ENCODE assay signal across 23 cellular contexts in the genomic region with DNA sequence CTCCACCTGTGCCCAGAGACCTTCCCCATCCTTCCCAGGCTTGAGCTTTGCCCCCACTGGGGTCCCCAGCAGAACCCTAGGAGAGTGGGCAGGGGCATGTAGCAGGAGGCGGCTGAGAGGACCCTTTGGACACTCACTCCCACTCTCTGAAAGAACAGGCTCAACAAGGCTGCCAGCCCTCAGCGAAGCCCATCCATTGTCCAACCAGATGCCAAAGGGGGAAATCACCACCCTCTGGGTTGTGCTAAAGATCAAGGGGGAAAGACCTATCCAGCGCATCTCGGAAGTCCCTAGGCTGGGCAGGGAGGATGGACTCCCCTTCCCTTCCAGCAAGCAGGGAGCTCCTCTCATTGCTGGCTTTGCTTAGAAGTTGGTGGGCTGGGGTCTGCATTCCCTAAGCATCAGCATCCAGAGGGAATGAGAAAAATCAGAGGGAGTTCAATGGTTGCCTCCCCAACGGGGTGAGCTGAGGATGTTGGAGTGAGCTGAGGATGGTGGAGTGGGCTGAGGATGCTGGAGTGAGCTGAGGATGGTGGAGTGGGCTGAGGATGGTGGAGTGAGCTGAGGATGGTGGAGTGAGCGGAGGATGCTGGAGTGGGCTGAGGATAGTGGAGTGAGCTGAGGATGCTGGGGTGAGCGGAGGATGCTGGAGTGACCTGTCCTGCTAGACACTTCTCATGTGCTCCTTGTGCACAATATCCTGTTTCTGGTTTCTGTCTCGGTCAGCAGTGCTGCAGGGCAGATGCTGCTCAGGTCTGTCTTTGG. TPM values are rescaled to one million over a fixed set of nuclear protein-coding genes. Genes with fewer than 3 reads are reported as not detected.
A peak's percentile ranks its signal among the peaks of the same experiment; 100 is the strongest.
DNase-seq lines count a peak whose midpoint lies in the region; ATAC-seq and TF ChIP-seq lines count a peak whose summit lies in the region.
"Had no signal": no experiment of that assay in that cellular context is flagged by ENCODE, and none has a peak within 500 bp of the region (broad histone marks: within the 10 kb centered on the region; RNA-seq: fewer than 3 reads in every experiment).

No MANE protein-coding gene starts in this region.

- H3K27ac ChIP-seq in CD8-positive, alpha-beta T cell (ENCODE audit: low read depth, low read length): no peak overlapping the region
- H3K27ac ChIP-seq: KMS-11 had no signal

- H3K9me3 Mint-ChIP-seq in CD8-positive, alpha-beta T cell: no peaks in the 10 kb centered on the region
- H3K9me3 Mint-ChIP-seq in endothelial cell (ENCODE audit: unreplicated experiment) (no peaks in the 10 kb centered on the region), osteocyte (ENCODE audit: unreplicated experiment) (no peaks in the 10 kb centered on the region)
- H3K9me3 Mint-ChIP-seq: CD4-positive, CD25-positive, alpha-beta regulatory T cell had no signal

- H3K4me3 ChIP-seq in CD8-positive, alpha-beta T cell (ENCODE audit: low read depth, low read length): no peak overlapping the region
- no peak overlapping the region for H3K4me3 ChIP-seq in HAP-1

- POLR2A ChIA-PET in CD8-positive, alpha-beta T cell (lab: Charles Lee): no interaction called here

- in situ Hi-C loops in GM13976 (cut with MboI; ENCODE audit: low sequenced_read_pairs, unreplicated experiment): no loop called here
- in situ Hi-C loops in HAP-1 (cut with MboI; ENCODE audit: low sequenced_read_pairs): no loop called here

- H3K4me1 ChIP-seq in CD8-positive, alpha-beta T cell (ENCODE audit: insufficient read depth, low read length): peaks cover 2% of the 10 kb centered on the region
- no peaks in the 10 kb centered on the region for H3K4me1 ChIP-seq in HAP-1

- no peak for DNase-seq in CD8-positive, alpha-beta T cell
- DNase-seq in GM13976 (ENCODE audit: low spot score): peak; percentile 20
- DNase-seq in endothelial cell (ENCODE audit: low spot score): no peak
- peak; percentile 69 for DNase-seq in osteocyte (ENCODE audit: extremely low spot score, unreplicated experiment)
- no peak for DNase-seq in stimulated activated CD4-positive, alpha-beta T cell treated with anti-CD3 and anti-CD28 coated beads, Interleukin-4, amount 100 ng/mL, for 4 hours
- no peak for DNase-seq in cardiac septum (ENCODE audit: low spot score)
- DNase-seq in HAP-1 (ENCODE audit: low spot score in 2 of 2): no peak
- DNase-seq: ACHN; AML-193; CD4-positive, CD25-positive, alpha-beta regulatory T cell; GF-D8; NCI-H1417 treated with DMSO at 0.1 percent for 48 hours; NCI-H187 treated with DMSO at 0.1 percent for 48 hours; NCI-H2227 treated with DMSO at 0.1 percent for 48 hours; NCI-H526; PC-3; RPMI8226; SHP77 treated with DMSO at 0.1 percent for 48 hours had no signal

- H3K27me3 ChIP-seq in CD8-positive, alpha-beta T cell (ENCODE audit: insufficient read depth, low read length): no peaks in the 10 kb centered on the region
- H3K27me3 ChIP-seq in HAP-1 (ENCODE audit: low read depth): no peaks in the 10 kb centered on the region

- H3K27me3 Mint-ChIP-seq in CD8-positive, alpha-beta T cell (ENCODE audit: low read depth): peaks cover 9% of the 10 kb centered on the region
- H3K27me3 Mint-ChIP-seq in endothelial cell (ENCODE audit: unreplicated experiment) (peaks cover 11% of the 10 kb centered on the region), osteocyte (ENCODE audit: unreplicated experiment) (peaks cover 7% of the 10 kb centered on the region)

- no peaks in the 10 kb centered on the region for H3K9me3 ChIP-seq in CD8-positive, alpha-beta T cell (ENCODE audit: low read length)
- no peaks in the 10 kb centered on the region for H3K9me3 ChIP-seq in HAP-1
- H3K9me3 ChIP-seq: SK-N-SH had no signal

- no peaks in the 10 kb centered on the region for H3K36me3 Mint-ChIP-seq in CD8-positive, alpha-beta T cell
- H3K36me3 Mint-ChIP-seq in endothelial cell (ENCODE audit: low read depth, unreplicated experiment) (peaks cover 5% of the 10 kb centered on the region), osteocyte (ENCODE audit: unreplicated experiment) (no peaks in the 10 kb centered on the region)
- H3K36me3 Mint-ChIP-seq: CD4-positive, CD25-positive, alpha-beta regulatory T cell had no signal

- ATAC-seq in CD8-positive, alpha-beta T cell: no peak
- ATAC-seq: PC-3 had no signal

- CTCF ChIA-PET in CD8-positive, alpha-beta T cell (lab: Charles Lee): no interaction called here

- peak overlapping the region; percentile 27 for H3K27ac Mint-ChIP-seq in CD8-positive, alpha-beta T cell
- H3K27ac Mint-ChIP-seq in endothelial cell (ENCODE audit: unreplicated experiment) (no peak overlapping the region), osteocyte (ENCODE audit: unreplicated experiment) (no peak overlapping the region)
- H3K27ac Mint-ChIP-seq: CD4-positive, CD25-positive, alpha-beta regulatory T cell had no signal

- H3K4me3 Mint-ChIP-seq in CD8-positive, alpha-beta T cell: no peak overlapping the region
- peak overlapping the region; percentile 72 for H3K4me3 Mint-ChIP-seq in endothelial cell (ENCODE audit: unreplicated experiment)
- no peak overlapping the region for H3K4me3 Mint-ChIP-seq in osteocyte (ENCODE audit: unreplicated experiment)
- H3K4me3 Mint-ChIP-seq: CD4-positive, CD25-positive, alpha-beta regulatory T cell had no signal

- peaks cover 3% of the 10 kb centered on the region for H3K4me1 Mint-ChIP-seq in CD8-positive, alpha-beta T cell (ENCODE audit: low read depth)
- H3K4me1 Mint-ChIP-seq in endothelial cell (ENCODE audit: unreplicated experiment) (peaks cover under 1% of the 10 kb centered on the region), osteocyte (ENCODE audit: unreplicated experiment) (peaks cover 4% of the 10 kb centered on the region)
- H3K4me1 Mint-ChIP-seq: CD4-positive, CD25-positive, alpha-beta regulatory T cell had no signal

- H3K36me3 ChIP-seq in CD8-positive, alpha-beta T cell (ENCODE audit: insufficient read depth, low read length): no peaks in the 10 kb centered on the region
- H3K36me3 ChIP-seq in HAP-1 (replicated peaks): no peaks in the 10 kb centered on the region

- intact Hi-C loops in CD8-positive, alpha-beta T cell (cut with DNase I, micrococcal nuclease): no loop called here
- intact Hi-C loops in cardiac septum (cut with DNase I): no loop called here

- TF ChIP-seq CTCF in CD8-positive, alpha-beta T cell (IDR thresholded peaks at IDR 0.05): no peak
- TF ChIP-seq CTCF in GM13976 (IDR thresholded peaks at IDR 0.05; ENCODE audit: borderline replicate concordance, control extremely low read depth, extremely low read depth, insufficient read depth, missing control alignments) (no peak), endothelial cell (IDR thresholded peaks at IDR 0.05; ENCODE audit: unreplicated experiment) (no peak), osteocyte (IDR thresholded peaks at IDR 0.05) (no peak)

RNA-seq across cellular contexts. Expression of gene ANXA8, which starts 29.4 kb away (rescaled TPM):
- total RNA-seq in CD8-positive, alpha-beta T cell: not detected
- total RNA-seq in endothelial cell (ENCODE audit: unreplicated experiment): not detected
- not detected in 2 replicates for total RNA-seq in osteocyte
- not detected for total RNA-seq in cardiac septum
- total RNA-seq: CD4-positive, CD25-positive, alpha-beta regulatory T cell; HT-29 had no signal

RNA-seq across cellular contexts. Expression of gene FAM25G, which starts 37.0 kb away (rescaled TPM):
- not detected for total RNA-seq in CD8-positive, alpha-beta T cell
- total RNA-seq in endothelial cell (ENCODE audit: unreplicated experiment) (not detected), osteocyte (not detected in 2 replicates), cardiac septum (not detected)
- total RNA-seq: CD4-positive, CD25-positive, alpha-beta regulatory T cell; H4; HT-29; M059J; PC-3 had no signal

Comparison
In these comparisons a context has a peak if more than half of its experiments do, and no peak if none do; other contexts are left out.
1. DNase-seq: peak in GM13976 (single experiment) and osteocyte (single experiment); none in CD8-positive, alpha-beta T cell (0 of 7), endothelial cell (single experiment), stimulated activated CD4-positive, alpha-beta T cell treated with anti-CD3 and anti-CD28 coated beads, Interleukin-4, amount 100 ng/mL, for 4 hours (0 of 2), cardiac septum (single experiment) and HAP-1 (0 of 2).